Comparison of ENCODE assay signal across 23 cellular contexts in the genomic region with DNA sequence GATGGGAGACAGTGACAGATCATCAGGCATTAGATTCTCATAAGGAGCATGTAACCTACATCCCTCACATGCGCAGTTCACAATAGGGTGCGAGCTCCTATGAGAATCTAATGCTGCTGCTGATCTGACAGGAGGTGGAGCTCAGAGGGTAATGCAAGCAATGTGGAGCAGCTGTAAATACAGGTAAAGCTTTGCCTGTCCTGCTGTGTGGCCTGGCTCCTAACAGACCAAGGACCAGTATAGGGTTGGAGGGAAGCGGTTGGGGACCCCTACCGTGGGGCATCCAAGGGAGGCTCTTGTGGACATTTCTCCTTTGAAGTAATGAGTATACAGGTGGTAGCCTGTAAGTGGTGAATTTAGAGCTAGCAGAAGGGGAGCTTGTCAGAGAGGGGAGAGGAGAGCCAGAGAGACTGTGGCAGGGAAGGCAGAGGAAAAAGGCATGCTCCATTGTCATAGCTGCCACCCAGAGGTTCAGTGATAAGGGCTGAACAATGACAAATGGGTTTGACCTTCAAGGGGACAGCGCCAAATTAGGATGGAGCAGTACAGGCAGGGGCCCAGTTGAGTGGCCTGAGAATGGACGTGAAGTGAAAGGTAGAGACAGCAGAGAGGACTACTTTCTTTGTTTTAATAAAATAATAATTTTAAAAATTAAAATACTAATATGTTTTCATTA. TPM values are rescaled to one million over a fixed set of nuclear protein-coding genes. Genes with fewer than 3 reads are reported as not detected.
DNase-seq lines count a peak whose midpoint lies in the region; ATAC-seq, FAIRE-seq and TF ChIP-seq lines count a peak whose summit lies in the region.
"Had no signal": no experiment of that assay in that cellular context is flagged by ENCODE, and none has a peak within 500 bp of the region (broad histone marks: within the 10 kb centered on the region; RNA-seq: fewer than 3 reads in every experiment).

No MANE protein-coding gene starts in this region.

- no peak overlapping the region for H3K9ac ChIP-seq in astrocyte (ENCODE audit: low read length)
- H3K9ac ChIP-seq: GM23248 had no signal

- H3K27me3 ChIP-seq in astrocyte (ENCODE audit: insufficient read depth, low read length) (no peaks in the 10 kb centered on the region), left ventricle myocardium inferior (ENCODE audit: low read depth) (no peaks in the 10 kb centered on the region)
- H3K27me3 ChIP-seq: BE2C had no signal

- intact Hi-C loops in left ventricle myocardium inferior (cut with micrococcal nuclease): no loop called here

- H3K4me3 ChIP-seq in astrocyte (ENCODE audit: insufficient read depth, low read depth, low read length): no peak overlapping the region
- no peak overlapping the region for H3K4me3 ChIP-seq in left ventricle myocardium inferior
- H3K4me3 ChIP-seq: GM23248, HAP-1, SK-N-MC had no signal

- H2AFZ ChIP-seq in astrocyte (ENCODE audit: low read depth, low read length): no peak overlapping the region
- H2AFZ ChIP-seq: GM23248 had no signal

- no peak for TF ChIP-seq CTCF in astrocyte (IDR thresholded peaks at IDR 0.05; ENCODE audit: insufficient read depth, low read depth, low read length)
- TF ChIP-seq CTCF in left ventricle myocardium inferior (IDR thresholded peaks at IDR 0.05; ENCODE audit: borderline replicate concordance): no peak

- no peaks in the 10 kb centered on the region for H4K20me1 ChIP-seq in astrocyte (ENCODE audit: insufficient read depth, low read length)

- H3K4me2 ChIP-seq in astrocyte (ENCODE audit: low read length): no peak overlapping the region

- H3K9me3 Mint-ChIP-seq in stimulated activated naive CD8-positive, alpha-beta T cell treated with anti-CD3 and anti-CD28 coated beads, Interleukin-15, Interleukin-2, amounts not matched to agents 100 ng/mL and 50 ng/mL, for 24 hours: no peaks in the 10 kb centered on the region
- no peaks in the 10 kb centered on the region for H3K9me3 Mint-ChIP-seq in stimulated activated naive CD8-positive, alpha-beta T cell treated with anti-CD3 and anti-CD28 coated beads, Interleukin-15, amount 100 ng/mL, for 72 hours
- peaks cover 5% of the 10 kb centered on the region for H3K9me3 Mint-ChIP-seq in astrocyte (ENCODE audit: unreplicated experiment)
- H3K9me3 Mint-ChIP-seq: IgD-negative memory B cell had no signal

- FAIRE-seq in astrocyte (lab: Jason Lieb, UNC) (no peak), H54 (lab: Jason Lieb, UNC) (no peak)

- no peak for DNase-seq in stimulated activated naive CD8-positive, alpha-beta T cell treated with anti-CD3 and anti-CD28 coated beads, Interleukin-15, amount 100 ng/mL, for 72 hours
- DNase-seq in astrocyte (ENCODE audit: low read depth): no peak
- DNase-seq in left ventricle myocardium inferior: no peak
- no peak for DNase-seq in H54 (ENCODE audit: insufficient read length, low spot score)
- DNase-seq: BE2C, DMS79, GM23248, Kasumi-1, NCI-H1694, NCI-H2081, NCI-H2171 treated with DMSO at 0.1 percent for 48 hours, NCI-H524 treated with DMSO at 0.1 percent for 48 hours, PC-3, SHP77 treated with DMSO at 0.1 percent for 48 hours had no signal

- no peak overlapping the region for H3K4me3 Mint-ChIP-seq in stimulated activated naive CD8-positive, alpha-beta T cell treated with anti-CD3 and anti-CD28 coated beads, Interleukin-15, Interleukin-2, amounts not matched to agents 100 ng/mL and 50 ng/mL, for 24 hours
- no peak overlapping the region for H3K4me3 Mint-ChIP-seq in stimulated activated naive CD8-positive, alpha-beta T cell treated with anti-CD3 and anti-CD28 coated beads, Interleukin-15, amount 100 ng/mL, for 72 hours
- H3K4me3 Mint-ChIP-seq in astrocyte (ENCODE audit: unreplicated experiment): peak overlapping the region; percentile 66
- H3K4me3 Mint-ChIP-seq: IgD-negative memory B cell had no signal

- H3K4me1 ChIP-seq in astrocyte (ENCODE audit: insufficient read depth, low read length) (no peaks in the 10 kb centered on the region), left ventricle myocardium inferior (peaks cover 6% of the 10 kb centered on the region)
- H3K4me1 ChIP-seq: BE2C, HAP-1 had no signal

- H3K36me3 ChIP-seq in astrocyte (ENCODE audit: insufficient read depth, low read length): no peaks in the 10 kb centered on the region
- H3K36me3 ChIP-seq in left ventricle myocardium inferior: no peaks in the 10 kb centered on the region
- H3K36me3 ChIP-seq: BE2C, HAP-1 had no signal

- no peak overlapping the region for H3K27ac ChIP-seq in astrocyte (ENCODE audit: low read depth, low read length)
- H3K27ac ChIP-seq in left ventricle myocardium inferior (replicated peaks): peak overlapping the region; percentile 67
- H3K27ac ChIP-seq: GM23248, SK-N-MC had no signal

- H3K9me3 ChIP-seq in astrocyte (ENCODE audit: insufficient read depth, low read depth, low read length) (no peaks in the 10 kb centered on the region), left ventricle myocardium inferior (replicated peaks) (no peaks in the 10 kb centered on the region)
- H3K9me3 ChIP-seq: BE2C, HAP-1 had no signal

- H3K27me3 Mint-ChIP-seq in stimulated activated naive CD8-positive, alpha-beta T cell treated with anti-CD3 and anti-CD28 coated beads, Interleukin-15, Interleukin-2, amounts not matched to agents 100 ng/mL and 50 ng/mL, for 24 hours: no peaks in the 10 kb centered on the region
- H3K27me3 Mint-ChIP-seq in stimulated activated naive CD8-positive, alpha-beta T cell treated with anti-CD3 and anti-CD28 coated beads, Interleukin-15, amount 100 ng/mL, for 72 hours: no peaks in the 10 kb centered on the region
- peaks cover 11% of the 10 kb centered on the region for H3K27me3 Mint-ChIP-seq in astrocyte (ENCODE audit: low read depth, unreplicated experiment)

- ATAC-seq in stimulated activated naive CD8-positive, alpha-beta T cell treated with anti-CD3 and anti-CD28 coated beads, Interleukin-15, amount 100 ng/mL, for 72 hours: no peak
- ATAC-seq in GM21447 (IDR thresholded peaks at IDR 0.05; ENCODE audit: unreplicated experiment): no peak
- no peak for ATAC-seq in HG02970 (IDR thresholded peaks at IDR 0.05; ENCODE audit: low FRiP score, unreplicated experiment)
- ATAC-seq: PC-3 had no signal

- no peak for TF ChIP-seq POLR2A in H54 (IDR thresholded peaks at IDR 0.05; ENCODE audit: low read depth, low read length)

- no peaks in the 10 kb centered on the region for H3K79me2 ChIP-seq in astrocyte (ENCODE audit: insufficient read depth, low read length)

- H3K36me3 Mint-ChIP-seq in stimulated activated naive CD8-positive, alpha-beta T cell treated with anti-CD3 and anti-CD28 coated beads, Interleukin-15, Interleukin-2, amounts not matched to agents 100 ng/mL and 50 ng/mL, for 24 hours (ENCODE audit: low read depth): no peaks in the 10 kb centered on the region
- no peaks in the 10 kb centered on the region for H3K36me3 Mint-ChIP-seq in astrocyte (ENCODE audit: low read depth, unreplicated experiment)

- H3K4me1 Mint-ChIP-seq in stimulated activated naive CD8-positive, alpha-beta T cell treated with anti-CD3 and anti-CD28 coated beads, Interleukin-15, Interleukin-2, amounts not matched to agents 100 ng/mL and 50 ng/mL, for 24 hours (ENCODE audit: low read depth): peaks cover 6% of the 10 kb centered on the region
- H3K4me1 Mint-ChIP-seq in stimulated activated naive CD8-positive, alpha-beta T cell treated with anti-CD3 and anti-CD28 coated beads, Interleukin-15, amount 100 ng/mL, for 72 hours: peaks cover 15% of the 10 kb centered on the region
- peaks cover 3% of the 10 kb centered on the region for H3K4me1 Mint-ChIP-seq in astrocyte (ENCODE audit: low read depth, unreplicated experiment)

- H3K27ac Mint-ChIP-seq in stimulated activated naive CD8-positive, alpha-beta T cell treated with anti-CD3 and anti-CD28 coated beads, Interleukin-15, Interleukin-2, amounts not matched to agents 100 ng/mL and 50 ng/mL, for 24 hours: peak overlapping the region; percentile 73
- H3K27ac Mint-ChIP-seq in stimulated activated naive CD8-positive, alpha-beta T cell treated with anti-CD3 and anti-CD28 coated beads, Interleukin-15, amount 100 ng/mL, for 72 hours: peak overlapping the region in 1 of 2 donors; percentile 59
- H3K27ac Mint-ChIP-seq in astrocyte (ENCODE audit: unreplicated experiment): no peak overlapping the region
- H3K27ac Mint-ChIP-seq: IgD-negative memory B cell had no signal

RNA-seq across cellular contexts. Expression of a gene that starts 15.2 kb away (rescaled TPM):
- total RNA-seq in astrocyte: 34.8 and 37.2 TPM in 2 replicates
- 111 TPM for total RNA-seq in left ventricle myocardium inferior

RNA-seq across cellular contexts. Expression of a gene that starts 37.2 kb away (rescaled TPM):
- 40.9 and 43.3 TPM in 2 replicates for total RNA-seq in astrocyte
- 75.4 TPM for total RNA-seq in left ventricle myocardium inferior

RNA-seq across cellular contexts. Expression of a gene that starts 37.6 kb away (rescaled TPM):
- 78.8 and 87.3 TPM in 2 replicates for total RNA-seq in astrocyte
- total RNA-seq in left ventricle myocardium inferior: 50.5 TPM

RNA-seq across cellular contexts. Expression of a gene that starts 46.7 kb away (rescaled TPM):
- total RNA-seq in astrocyte (0.55 and 0.70 TPM in 2 replicates), left ventricle myocardium inferior (1.5 TPM)
- total RNA-seq: GM23248 had no signal

RNA-seq across cellular contexts. Expression of a gene that starts 49.1 kb away (rescaled TPM):
- total RNA-seq in astrocyte (0.23 TPM in 1 of 2 replicates, not detected in the other), left ventricle myocardium inferior (not detected)
- total RNA-seq: A673, GM23248, MCF 10A, PC-3, RPMI7951 had no signal
